Comparison of ENCODE assay signal across 1 cellular context in the genomic region with DNA sequence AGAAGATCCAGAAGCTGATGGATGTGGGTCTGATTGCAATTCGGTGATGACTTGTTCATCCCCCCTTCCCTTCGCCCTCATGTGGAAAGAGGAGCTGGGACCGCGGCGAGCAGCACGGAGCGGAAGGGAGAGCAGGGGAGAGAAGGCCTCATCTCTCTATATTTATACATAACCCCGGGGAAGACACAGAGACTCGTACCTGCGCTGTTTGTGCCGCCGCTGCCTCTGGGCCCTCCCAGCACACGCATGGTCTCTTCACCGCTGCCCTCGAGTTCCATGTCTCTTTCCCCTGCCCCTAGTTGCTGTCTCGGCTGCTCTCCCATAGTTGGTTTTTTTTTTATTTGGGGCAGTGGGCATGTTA.
TF ChIP-seq lines count a peak whose summit lies in the region.

No MANE protein-coding gene starts in this region.

TF ChIP-seq in endothelial cell of umbilical vein, 7 proteins besides CTCF, POLR2A, EP300 and RAD21:
- TF ChIP-seq POLR2AphosphoS5 (IDR thresholded peaks at IDR 0.05; ENCODE audit: insufficient read depth, low read depth, low read length) (no peak), MYC (IDR thresholded peaks at IDR 0.05; ENCODE audit: low read depth, low read length) (no peak), FOS (IDR thresholded peaks at IDR 0.05; ENCODE audit: borderline replicate concordance, insufficient read depth, low read length) (no peak), GATA2 (IDR thresholded peaks at IDR 0.05; ENCODE audit: insufficient read depth, insufficient read length, low read depth, low read length) (no peak), JUN (IDR thresholded peaks at IDR 0.05; ENCODE audit: borderline replicate concordance, insufficient read depth, insufficient read length, low read depth) (no peak), EZH2 (IDR thresholded peaks at IDR 0.05; ENCODE audit: borderline replicate concordance, low read depth, low read length, severe bottlenecking) (no peak)
- TF ChIP-seq, protein P1, sequence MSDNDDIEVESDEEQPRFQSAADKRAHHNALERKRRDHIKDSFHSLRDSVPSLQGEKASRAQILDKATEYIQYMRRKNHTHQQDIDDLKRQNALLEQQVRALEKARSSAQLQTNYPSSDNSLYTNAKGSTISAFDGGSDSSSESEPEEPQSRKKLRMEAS (IDR thresholded peaks at IDR 0.05; ENCODE audit: insufficient read depth, insufficient read length) = no peak
